ENCODE assay signal across 8 cellular contexts in genomic region chr2:120735750-120736170, GRCh38. TPM values are rescaled to one million over a fixed set of nuclear protein-coding genes. Genes with fewer than 3 reads are reported as not detected.
DNase-seq lines count a peak whose midpoint lies in the region; ATAC-seq, FAIRE-seq and TF ChIP-seq lines count a peak whose summit lies in the region.

GLI2 (plus strand) TSS chr2:120735868; CDS start chr2:120797321, 61,453 bp downstream.

- no peak within 1 kb of the TSS for H3K27ac ChIP-seq in pancreas

- peaks cover 0 to 6% (median 0%) of the 10 kb centered on the region in 3 donors for H3K4me1 ChIP-seq in pancreas

- H3K4me1 Mint-ChIP-seq in activated T-cell treated with anti-CD3 and anti-CD28 coated beads, Interleukin-2, amount 50 U/mL, for 72 hours (ENCODE audit: low read depth), result peaks cover 9% of the 10 kb centered on the region
- peaks cover 16% of the 10 kb centered on the region for H3K4me1 Mint-ChIP-seq in glutamatergic neuron (ENCODE audit: low read depth, unreplicated experiment)
- peaks cover 0 to 2% of the 10 kb centered on the region in 2 donors for H3K4me1 Mint-ChIP-seq in effector memory CD8-positive, alpha-beta T cell (ENCODE audit: low read depth in 2 of 2)

- peak within 1 kb of the TSS; percentile 19 to 47 (median 26) for H3K4me3 ChIP-seq in pancreas

- TF ChIP-seq CTCF in glutamatergic neuron (IDR thresholded peaks at IDR 0.05; ENCODE audit: partially characterized antibody, unreplicated experiment) (peak; percentile 71), pancreas (IDR thresholded peaks at IDR 0.05) (peak in 3 of 4 donors; percentile 35 to 50 (median 49))

- H3K9me3 ChIP-seq in pancreas, result no peaks in the 10 kb centered on the region

- DNase-seq in Ammon's horn (ENCODE audit: low spot score) (peak; percentile 69), NCI-H2227 treated with DMSO at 0.1 percent for 48 hours (lab: John Stamatoyannopoulos, UW) (peak; percentile 64), glutamatergic neuron (peak; percentile 84), pancreas (peak; percentile 47 to 84 (median 62))
- DNase-seq in activated T-cell treated with anti-CD3 and anti-CD28 coated beads, Interleukin-2, amount 50 U/mL, for 72 hours, result peak; percentile 63 to 68
- no peak for DNase-seq in effector memory CD8-positive, alpha-beta T cell

- H3K27ac Mint-ChIP-seq in activated T-cell treated with anti-CD3 and anti-CD28 coated beads, Interleukin-2, amount 50 U/mL, for 72 hours, result no peak within 1 kb of the TSS
- H3K27ac Mint-ChIP-seq in glutamatergic neuron (ENCODE audit: unreplicated experiment), result no peak within 1 kb of the TSS
- H3K27ac Mint-ChIP-seq in effector memory CD8-positive, alpha-beta T cell, result no peak within 1 kb of the TSS

- H3K36me3 Mint-ChIP-seq in activated T-cell treated with anti-CD3 and anti-CD28 coated beads, Interleukin-2, amount 50 U/mL, for 72 hours (ENCODE audit: insufficient read depth in 2 of 2), result no peaks in the 10 kb centered on the region
- H3K36me3 Mint-ChIP-seq in glutamatergic neuron (ENCODE audit: unreplicated experiment), result no peaks in the 10 kb centered on the region
- H3K36me3 Mint-ChIP-seq in effector memory CD8-positive, alpha-beta T cell (ENCODE audit: insufficient read depth), result no peaks in the 10 kb centered on the region

- no peak for FAIRE-seq in pancreas (lab: Jason Lieb, UNC)

- WGBS in pancreas, 2 donors, result 0% methylated on average over 44 to 57 of the region's 59 CpGs

- H3K9me3 Mint-ChIP-seq in activated T-cell treated with anti-CD3 and anti-CD28 coated beads, Interleukin-2, amount 50 U/mL, for 72 hours, result no peaks in the 10 kb centered on the region
- H3K9me3 Mint-ChIP-seq in glutamatergic neuron (ENCODE audit: unreplicated experiment), result peaks cover 5% of the 10 kb centered on the region
- H3K9me3 Mint-ChIP-seq in effector memory CD8-positive, alpha-beta T cell, result no peaks in the 10 kb centered on the region

- H3K4me3 Mint-ChIP-seq in activated T-cell treated with anti-CD3 and anti-CD28 coated beads, Interleukin-2, amount 50 U/mL, for 72 hours, result peak within 1 kb of the TSS; percentile 80 to 85
- peak within 1 kb of the TSS; percentile 78 for H3K4me3 Mint-ChIP-seq in glutamatergic neuron (ENCODE audit: unreplicated experiment)
- peak within 1 kb of the TSS in 1 of 2 donors; percentile 18 for H3K4me3 Mint-ChIP-seq in effector memory CD8-positive, alpha-beta T cell

- intact Hi-C loops in pancreas (cut with DNase I), result loop anchor here in 1 of 3 donors (5.0 kb wide), 1 partner anchor 337 kb away; no protein-coding TSS in a partner anchor

- peak; percentile 81 for ATAC-seq in GM19351 (IDR thresholded peaks at IDR 0.05; ENCODE audit: unreplicated experiment)
- ATAC-seq in activated T-cell treated with anti-CD3 and anti-CD28 coated beads, Interleukin-2, amount 50 U/mL, for 72 hours (replicated peaks in 1 of 2), result peak; percentile 84 to 86
- ATAC-seq in pancreas, result peak; percentile 71 to 89 (median 80)
- ATAC-seq in GM21723 (IDR thresholded peaks at IDR 0.05; ENCODE audit: unreplicated experiment), result no peak
- no peak for ATAC-seq in effector memory CD8-positive, alpha-beta T cell (replicated peaks)

- H3K27me3 ChIP-seq in pancreas, result peaks cover 0 to 31% (median 8%) of the 10 kb centered on the region in 4 donors

- no peaks in the 10 kb centered on the region for H3K36me3 ChIP-seq in pancreas

- H3K27me3 Mint-ChIP-seq in activated T-cell treated with anti-CD3 and anti-CD28 coated beads, Interleukin-2, amount 50 U/mL, for 72 hours (ENCODE audit: low read depth), result peaks cover 67% of the 10 kb centered on the region
- H3K27me3 Mint-ChIP-seq in glutamatergic neuron (ENCODE audit: unreplicated experiment), result peaks cover 5% of the 10 kb centered on the region
- H3K27me3 Mint-ChIP-seq in effector memory CD8-positive, alpha-beta T cell, result peaks cover 68 to 79% of the 10 kb centered on the region in 2 donors

RNA-seq across cellular contexts. Expression of gene GLI2, which starts in this region (rescaled TPM):
- total RNA-seq in activated T-cell treated with anti-CD3 and anti-CD28 coated beads, Interleukin-2, amount 50 U/mL, for 72 hours, result not detected
- total RNA-seq in glutamatergic neuron (ENCODE audit: unreplicated experiment) (3.9 TPM), pancreas (1 to 10 TPM in 2 of 6 donors, under 1 TPM in 4; 0.14 to 3.2 (median 0.53) TPM)
- 1 to 10 TPM in 1 of 2 donors, under 1 TPM in 1; 0.14 to 1.6 TPM for polyA plus RNA-seq in pancreas

Comparison
In these comparisons a context has a peak if more than half of its experiments do, and no peak if none do; other contexts are left out.
1. Peak in DNase-seq and ATAC-seq in activated T-cell treated with anti-CD3 and anti-CD28 coated beads, Interleukin-2, amount 50 U/mL, for 72 hours; RNA of the gene not detected or under 1 TPM.
2. DNase-seq: peak in Ammon's horn (single experiment), NCI-H2227 treated with DMSO at 0.1 percent for 48 hours (single experiment), glutamatergic neuron (single experiment) and pancreas (6 of 6); none in effector memory CD8-positive, alpha-beta T cell (0 of 3).
3. ATAC-seq: peak in GM19351 (single experiment) and pancreas (4 of 4); none in GM21723 (single experiment) and effector memory CD8-positive, alpha-beta T cell (single experiment).